ENCODE assay signal across 1 cellular context in genomic region chr14:88987516-88987915, GRCh38.
A peak's percentile ranks its signal among the peaks of the same experiment; 100 is the strongest.
TF ChIP-seq lines count a peak whose summit lies in the region.

No MANE protein-coding gene starts in this region.

TF ChIP-seq in HCT116, 20 proteins besides CTCF, POLR2A, EP300 and RAD21 (continued from another document):
- TF ChIP-seq ATF3 (IDR thresholded peaks at IDR 0.05), result no peak
- 0 out of 2 replicates have a peak, but pooled peaks have one; percentile 14 for TF ChIP-seq FOSL1 (IDR thresholded peaks at IDR 0.05; ENCODE audit: low read depth)
- no peak for TF ChIP-seq REST (IDR thresholded peaks at IDR 0.05; ENCODE audit: low read depth)
- TF ChIP-seq SP1 (IDR thresholded peaks at IDR 0.05; ENCODE audit: low read depth), result peak; percentile 22; the same call in 1 of the 2 replicates
- TF ChIP-seq ELF1 (IDR thresholded peaks at IDR 0.05; ENCODE audit: borderline replicate concordance, low read depth), result no peak
